10 cellular contexts compared by ENCODE assay signal in genomic region chr2:47038656-47039501, GRCh38.
DNase-seq lines count a peak whose midpoint lies in the region; ATAC-seq and FAIRE-seq lines count a peak whose summit lies in the region.
"Had no signal": no experiment of that assay in that cellular context is flagged by ENCODE, and none has a peak within 500 bp of the region (broad histone marks: within the 10 kb centered on the region; RNA-seq: fewer than 3 reads in every experiment).

No MANE protein-coding gene starts in this region.

- peaks cover 0 to 3% of the 10 kb centered on the region in 2 donors for H3K4me1 ChIP-seq in small intestine (ENCODE audit: control insufficient read depth in 2 of 2, insufficient read depth in 1 of 2, low read depth in 1 of 2, low read length in 1 of 2)
- H3K4me1 ChIP-seq in effector memory CD4-positive, alpha-beta T cell (ENCODE audit: control insufficient read depth, insufficient read depth, low read length, poor library complexity, severe bottlenecking) = no peaks in the 10 kb centered on the region

- peaks cover 3 to 15% of the 10 kb centered on the region in 2 donors for H3K36me3 ChIP-seq in small intestine (ENCODE audit: control insufficient read depth in 2 of 2, insufficient read depth in 2 of 2, low read length in 2 of 2)
- H3K36me3 ChIP-seq in effector memory CD4-positive, alpha-beta T cell (ENCODE audit: control insufficient read depth, insufficient read depth, low read length) = peaks cover 56% of the 10 kb centered on the region

- no peaks in the 10 kb centered on the region for H3K27me3 ChIP-seq in small intestine (ENCODE audit: control insufficient read depth in 2 of 2, insufficient read depth in 2 of 2, low read length in 2 of 2)
- H3K27me3 ChIP-seq in effector memory CD4-positive, alpha-beta T cell (replicated peaks; ENCODE audit: control insufficient read depth, insufficient read depth, low read length, poor library complexity, severe bottlenecking) = no peaks in the 10 kb centered on the region

- H3K27ac ChIP-seq in small intestine (ENCODE audit: low read depth in 1 of 2, low read length in 1 of 2) = peak overlapping the region; percentile 45 to 75
- no peak overlapping the region for H3K27ac ChIP-seq in effector memory CD4-positive, alpha-beta T cell (ENCODE audit: insufficient read depth, low read length, poor library complexity, severe bottlenecking)
- H3K27ac ChIP-seq: epithelial cell of prostate had no signal

- peak; percentile 65 for ATAC-seq in GM18867 (IDR thresholded peaks at IDR 0.05; ENCODE audit: unreplicated experiment)
- ATAC-seq in HG03196 (IDR thresholded peaks at IDR 0.05; ENCODE audit: unreplicated experiment) = peak; percentile 42
- no peak for ATAC-seq in HG02870 (IDR thresholded peaks at IDR 0.05; ENCODE audit: unreplicated experiment)
- ATAC-seq in GM18520 (IDR thresholded peaks at IDR 0.05; ENCODE audit: unreplicated experiment) = no peak

- no peak for FAIRE-seq in small intestine (lab: Jason Lieb, UNC)

- DNase-seq in amniotic epithelial cell (ENCODE audit: low read depth) (peak; percentile 67), small intestine (no peak), NCI-H2171 (lab: John Stamatoyannopoulos, UW) (no peak)
- no peak for DNase-seq in effector memory CD4-positive, alpha-beta T cell
- DNase-seq: Right ventricle myocardium superior had no signal

- no peak overlapping the region for H3K4me3 ChIP-seq in small intestine (ENCODE audit: low read depth in 1 of 2, low read length in 2 of 2)
- H3K4me3 ChIP-seq in effector memory CD4-positive, alpha-beta T cell (ENCODE audit: insufficient read depth, low read depth, low read length, poor library complexity, severe bottlenecking) = no peak overlapping the region

- no peaks in the 10 kb centered on the region for H3K9me3 ChIP-seq in small intestine (ENCODE audit: control insufficient read depth, low read depth)
- no peaks in the 10 kb centered on the region for H3K9me3 ChIP-seq in effector memory CD4-positive, alpha-beta T cell (ENCODE audit: control insufficient read depth, low read length)

- WGBS in small intestine, 3 donors = 47 to 63% (median 53%) methylated on average over 9 of the region's 9 CpGs

Comparison
In these comparisons a context has a peak if more than half of its experiments do, and no peak if none do; other contexts are left out.
1. ATAC-seq: peak in GM18867 (single experiment) and HG03196 (single experiment); none in HG02870 (single experiment) and GM18520 (single experiment).